15 cellular contexts compared by ENCODE assay signal in the genomic region with DNA sequence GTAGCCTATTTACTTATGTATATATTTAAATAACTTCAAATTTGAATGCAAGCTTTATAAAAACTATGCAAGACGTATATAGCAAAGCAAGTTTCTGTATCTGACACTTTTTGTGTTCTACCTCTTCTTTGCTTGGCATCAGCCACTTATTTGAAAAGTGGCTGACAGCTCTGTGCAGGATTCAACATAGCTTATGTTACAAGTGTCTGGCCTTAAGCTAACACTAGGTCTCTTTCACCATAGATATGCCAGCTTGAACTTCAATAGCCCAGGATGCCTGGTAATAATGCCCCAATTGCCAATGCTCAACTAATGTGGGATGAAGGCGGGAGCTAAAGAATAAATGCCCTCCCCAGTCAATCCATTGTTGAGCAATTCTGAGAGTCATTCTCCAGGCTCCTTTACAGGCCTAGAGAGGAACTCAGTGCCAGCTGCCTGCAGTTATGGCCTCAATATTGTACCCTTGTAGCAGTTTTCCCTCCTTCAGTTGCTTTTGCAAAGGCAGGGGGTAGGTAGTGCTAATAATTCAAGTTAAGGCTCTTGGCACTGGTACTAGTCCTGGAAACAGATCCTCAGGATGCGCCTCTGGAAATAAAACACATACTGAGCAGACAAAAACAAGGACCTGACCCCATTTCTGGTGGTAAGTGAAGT.
"Had no signal": no experiment of that assay in that cellular context is flagged by ENCODE, and none has a peak within 500 bp of the region (broad histone marks: within the 10 kb centered on the region; RNA-seq: fewer than 3 reads in every experiment).

No MANE protein-coding gene starts in this region.

- H3K9me3 Mint-ChIP-seq: activated naive CD4-positive, alpha-beta T cell treated with anti-CD3 and anti-CD28 coated beads, Interleukin-2, amount 10 ng/mL, durations not matched to agents 7 days and 5 days had no signal

- H3K4me3 Mint-ChIP-seq: activated naive CD4-positive, alpha-beta T cell treated with anti-CD3 and anti-CD28 coated beads, Interleukin-2, amount 10 ng/mL, durations not matched to agents 7 days and 5 days; effector memory CD8-positive, alpha-beta T cell; stimulated activated effector memory CD8-positive, alpha-beta T cell treated with anti-CD3 and anti-CD28 coated beads, Interleukin-12 subunit alpha, Interleukin-12 subunit beta, amount 100 ng/mL, for 72 hours; T-helper 1 cell treated with Interleukin-12 subunit alpha and Interleukin-12 subunit beta and Interleukin-4 antibody, amounts not matched to agents 30 μg/mL and 1 μg/mL, for 36 hours had no signal

- H3K27ac ChIP-seq: skin epidermis, testis, upper lobe of left lung had no signal

- H3K4me1 ChIP-seq: testis had no signal

- H3K36me3 Mint-ChIP-seq: activated naive CD4-positive, alpha-beta T cell treated with anti-CD3 and anti-CD28 coated beads, Interleukin-2, amount 10 ng/mL, durations not matched to agents 7 days and 5 days; stimulated activated effector memory CD8-positive, alpha-beta T cell treated with anti-CD3 and anti-CD28 coated beads, Interleukin-12 subunit alpha, Interleukin-12 subunit beta, amount 100 ng/mL, for 72 hours had no signal

- H3K9me3 ChIP-seq: testis, upper lobe of left lung had no signal

- H3K4me1 Mint-ChIP-seq: activated naive CD4-positive, alpha-beta T cell treated with anti-CD3 and anti-CD28 coated beads, Interleukin-2, amount 10 ng/mL, durations not matched to agents 7 days and 5 days; stimulated activated effector memory CD8-positive, alpha-beta T cell treated with anti-CD3 and anti-CD28 coated beads, Interleukin-12 subunit alpha, Interleukin-12 subunit beta, amount 100 ng/mL, for 72 hours had no signal

- ATAC-seq: activated CD4-positive, CD25-positive, alpha-beta regulatory T cell treated with anti-CD3 and anti-CD28 coated beads, Interleukin-2, amount 50 U/mL, for 24 hours; effector memory CD8-positive, alpha-beta T cell; stimulated activated effector memory CD8-positive, alpha-beta T cell treated with anti-CD3 and anti-CD28 coated beads, Interleukin-12 subunit alpha, Interleukin-12 subunit beta, amount 100 ng/mL, for 72 hours had no signal

- H3K36me3 ChIP-seq: upper lobe of left lung had no signal

- H3K27ac Mint-ChIP-seq: activated naive CD4-positive, alpha-beta T cell treated with anti-CD3 and anti-CD28 coated beads, Interleukin-2, amount 10 ng/mL, durations not matched to agents 7 days and 5 days; effector memory CD8-positive, alpha-beta T cell; stimulated activated effector memory CD8-positive, alpha-beta T cell treated with anti-CD3 and anti-CD28 coated beads, Interleukin-12 subunit alpha, Interleukin-12 subunit beta, amount 100 ng/mL, for 72 hours; T-helper 1 cell treated with Interleukin-12 subunit alpha and Interleukin-12 subunit beta and Interleukin-4 antibody, amounts not matched to agents 30 μg/mL and 1 μg/mL, for 36 hours had no signal

- H3K4me3 ChIP-seq: skin epidermis, testis, upper lobe of left lung had no signal

- DNase-seq: activated CD4-positive, alpha-beta T cell treated with anti-CD3 and anti-CD28 coated beads, Interleukin-2, amount 50 U/mL, for 1 hour; activated CD8-positive, alpha-beta memory T cell treated with anti-CD3 and anti-CD28 coated beads for 24 hours; activated CD8-positive, alpha-beta memory T cell treated with anti-CD3 and anti-CD28 coated beads, Interleukin-2, amount 50 U/mL, for 48 hours; activated effector memory CD4-positive, alpha-beta T cell treated with Interleukin-2 at 50 U/mL for 16 hours; activated naive CD4-positive, alpha-beta T cell treated with anti-CD3 and anti-CD28 coated beads, Interleukin-2, amount 10 ng/mL, durations not matched to agents 7 days and 5 days; activated T-cell treated with anti-CD3 and anti-CD28 coated beads, Interleukin-2, amount 50 U/mL, for 48 hours; aorta; effector memory CD8-positive, alpha-beta T cell; stimulated activated CD4-positive, alpha-beta T cell treated with anti-CD3 and anti-CD28 coated beads, Interleukin-4, amount 100 ng/mL, for 24 hours had no signal

- H3K27me3 Mint-ChIP-seq: activated naive CD4-positive, alpha-beta T cell treated with anti-CD3 and anti-CD28 coated beads, Interleukin-2, amount 10 ng/mL, durations not matched to agents 7 days and 5 days; effector memory CD8-positive, alpha-beta T cell had no signal

- H3K27me3 ChIP-seq: testis, upper lobe of left lung had no signal
